In the genomic region with DNA sequence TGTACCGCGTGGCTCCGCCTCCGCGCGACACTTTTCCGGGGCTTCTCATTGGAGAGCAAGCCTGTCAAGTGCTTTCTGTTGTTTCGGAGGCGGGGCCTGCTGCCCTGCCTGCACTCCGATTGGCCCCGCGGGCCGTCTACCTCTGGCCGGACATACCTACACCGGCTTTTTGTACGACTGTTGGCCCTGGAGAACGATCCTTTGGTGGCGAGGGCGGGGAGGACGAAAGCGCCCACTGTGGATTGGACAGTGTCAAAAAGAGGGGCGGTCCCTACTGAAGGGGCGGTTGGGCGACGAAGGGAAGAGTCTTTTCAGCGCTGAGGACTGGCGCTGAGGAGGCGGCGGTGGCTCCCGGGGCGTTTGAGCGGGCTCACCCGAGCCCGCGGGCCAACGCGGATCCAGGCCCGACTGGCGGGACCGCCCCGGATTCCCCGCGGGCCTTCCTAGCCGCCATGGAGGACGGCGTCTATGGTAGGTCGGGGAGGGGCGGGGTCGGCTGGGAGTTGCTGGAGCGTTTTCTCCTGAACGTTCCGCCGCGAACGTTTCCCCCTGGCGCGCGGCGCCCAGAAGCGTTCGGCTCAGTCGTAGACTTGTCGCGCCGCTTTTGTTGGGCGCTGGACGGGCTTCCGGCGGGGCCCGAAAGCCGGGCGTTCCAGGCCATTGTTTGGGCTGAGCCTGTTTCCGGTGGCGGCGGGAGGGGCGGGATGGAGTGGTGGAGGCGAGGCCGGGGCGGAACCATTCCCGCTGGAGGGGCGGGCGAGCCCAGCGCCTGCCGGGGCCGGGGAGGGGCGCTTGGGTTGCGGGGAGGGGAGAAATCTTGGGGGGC, we compare ENCODE assay signal across 8 cellular contexts. TPM values are rescaled to one million over a fixed set of nuclear protein-coding genes. Genes with fewer than 3 reads are reported as not detected.
DNase-seq lines count a peak whose midpoint lies in the region; ATAC-seq and TF ChIP-seq lines count a peak whose summit lies in the region.

A gene with protein sequence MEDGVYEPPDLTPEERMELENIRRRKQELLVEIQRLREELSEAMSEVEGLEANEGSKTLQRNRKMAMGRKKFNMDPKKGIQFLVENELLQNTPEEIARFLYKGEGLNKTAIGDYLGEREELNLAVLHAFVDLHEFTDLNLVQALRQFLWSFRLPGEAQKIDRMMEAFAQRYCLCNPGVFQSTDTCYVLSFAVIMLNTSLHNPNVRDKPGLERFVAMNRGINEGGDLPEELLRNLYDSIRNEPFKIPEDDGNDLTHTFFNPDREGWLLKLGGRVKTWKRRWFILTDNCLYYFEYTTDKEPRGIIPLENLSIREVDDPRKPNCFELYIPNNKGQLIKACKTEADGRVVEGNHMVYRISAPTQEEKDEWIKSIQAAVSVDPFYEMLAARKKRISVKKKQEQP (plus strand): TSS at position 314 of the 826 bp plus-strand sequence. CDS start 139 bp downstream, at position 453.

- H3K79me1 ChIP-seq in H9 (ENCODE audit: insufficient read depth, low read depth, low read length, poor library complexity, severe bottlenecking): peaks cover 2% of the 10 kb centered on the region

- H3K4ac ChIP-seq in H9 (ENCODE audit: low read depth, low read length): peak within 1 kb of the TSS; percentile 57; the same call in 1 of the 2 replicates

- H3K23me2 ChIP-seq in H9 (ENCODE audit: insufficient read length, low read depth, low read length, poor library complexity, severe bottlenecking): no peaks in the 10 kb centered on the region

- ATAC-seq in stimulated activated naive CD8-positive, alpha-beta T cell treated with anti-CD3 and anti-CD28 coated beads, Interleukin-15, amount 100 ng/mL, for 72 hours: peak; percentile 95

- no peak within 1 kb of the TSS for H2BK5ac ChIP-seq in H9 (ENCODE audit: insufficient read length, low read length)

- H2BK15ac ChIP-seq in H9 (ENCODE audit: low read depth, low read length): no peak within 1 kb of the TSS

- H2BK12ac ChIP-seq in H9 (ENCODE audit: insufficient read length, low read depth, low read length): no peak within 1 kb of the TSS

- no peak within 1 kb of the TSS for H3T11ph ChIP-seq in H9 (ENCODE audit: low read length)

- H3K23ac ChIP-seq in H9 (ENCODE audit: insufficient read length, low read depth, low read length): no peak within 1 kb of the TSS

- H4K91ac ChIP-seq in H9 (ENCODE audit: insufficient read length, low read depth, low read length): no peak within 1 kb of the TSS

- no peak within 1 kb of the TSS for H3K27ac ChIP-seq in H9 (ENCODE audit: insufficient read length, low read depth, low read length)

- DNase-seq in ELF-1 (ENCODE audit: low read depth, low spot score) (peak; percentile 100), H9 (peak; percentile 100), M059J (ENCODE audit: low read depth) (peak; percentile 100), SHP77 (lab: John Stamatoyannopoulos, UW) (peak; percentile 99), fibroblast of pulmonary artery (ENCODE audit: low read depth) (peak; percentile 100)
- DNase-seq in activated effector memory CD4-positive, alpha-beta T cell treated with Interleukin-2 at 50 U/mL for 16 hours: peak; percentile 100
- peak; percentile 99 to 100 for DNase-seq in stimulated activated naive CD8-positive, alpha-beta T cell treated with anti-CD3 and anti-CD28 coated beads, Interleukin-15, amount 100 ng/mL, for 72 hours

- peak within 1 kb of the TSS; percentile 85 for H3K9ac ChIP-seq in H9 (ENCODE audit: extremely low read depth, insufficient read length, low read length)

- H3K4me3 Mint-ChIP-seq in H9: peak within 1 kb of the TSS; percentile 84 to 95
- peak within 1 kb of the TSS; percentile 91 to 94 (median 93) for H3K4me3 Mint-ChIP-seq in nephron
- peak within 1 kb of the TSS; percentile 88 to 95 for H3K4me3 Mint-ChIP-seq in stimulated activated naive CD8-positive, alpha-beta T cell treated with anti-CD3 and anti-CD28 coated beads, Interleukin-15, amount 100 ng/mL, for 72 hours

- H3K18ac ChIP-seq in H9 (ENCODE audit: insufficient read length, low read depth, low read length): peak within 1 kb of the TSS; percentile 96

- H4K8ac ChIP-seq in H9 (replicated peaks; ENCODE audit: insufficient read length, low read depth, low read length): no peak within 1 kb of the TSS

- H4K5ac ChIP-seq in H9 (ENCODE audit: insufficient read length, low read depth, low read length): no peak within 1 kb of the TSS

- no peak within 1 kb of the TSS for H3K56ac ChIP-seq in H9 (ENCODE audit: insufficient read length, low read depth, low read length)

- H3K27ac Mint-ChIP-seq in H9 (peak within 1 kb of the TSS; percentile 98 to 99 (median 98)), nephron (peak within 1 kb of the TSS; percentile 90 to 99 (median 96))
- H3K27ac Mint-ChIP-seq in stimulated activated naive CD8-positive, alpha-beta T cell treated with anti-CD3 and anti-CD28 coated beads, Interleukin-15, amount 100 ng/mL, for 72 hours: peak within 1 kb of the TSS; percentile 96 to 97

- no peak for TF ChIP-seq CTCF in H9 (conservative IDR thresholded peaks at IDR 0.05)
- no peak for TF ChIP-seq CTCF in fibroblast of pulmonary artery (IDR thresholded peaks at IDR 0.05; ENCODE audit: low read length, missing control alignments)
- TF ChIP-seq CTCF in nephron (IDR thresholded peaks at IDR 0.05; ENCODE audit: unreplicated experiment in 3 of 3): no peak

- H2BK120ac ChIP-seq in H9 (ENCODE audit: low read depth, low read length, poor library complexity, severe bottlenecking): no peak within 1 kb of the TSS

- no peak within 1 kb of the TSS for H2AFZ ChIP-seq in H9 (ENCODE audit: low read length)

- H4K20me1 ChIP-seq in H9 (ENCODE audit: control insufficient read depth, insufficient read depth, insufficient read length): no peaks in the 10 kb centered on the region

- H3K9me3 ChIP-seq in H9 (ENCODE audit: control insufficient read depth, low read depth, low read length): no peaks in the 10 kb centered on the region

- H2BK20ac ChIP-seq in H9 (ENCODE audit: low read depth, low read length, poor library complexity, severe bottlenecking): no peak within 1 kb of the TSS

- H3K36me3 Mint-ChIP-seq in H9 (ENCODE audit: insufficient read depth in 1 of 3, low read depth in 3 of 3) (peaks cover 32 to 44% (median 43%) of the 10 kb centered on the region in 3 experiments), nephron (ENCODE audit: low read depth) (peaks cover 42% of the 10 kb centered on the region)

- H3K14ac ChIP-seq in H9 (ENCODE audit: insufficient read depth, low read length): peak within 1 kb of the TSS; percentile 98

- H3K4me3 ChIP-seq in fibroblast of pulmonary artery (replicated peaks; ENCODE audit: low read depth, low read length): peak within 1 kb of the TSS; percentile 92

- H3K27me3 Mint-ChIP-seq in H9 (ENCODE audit: low read depth) (peaks cover 5% of the 10 kb centered on the region), nephron (ENCODE audit: low read depth) (no peaks in the 10 kb centered on the region)
- H3K27me3 Mint-ChIP-seq in stimulated activated naive CD8-positive, alpha-beta T cell treated with anti-CD3 and anti-CD28 coated beads, Interleukin-15, amount 100 ng/mL, for 72 hours: no peaks in the 10 kb centered on the region

- no peaks in the 10 kb centered on the region for H3K4me1 ChIP-seq in H9 (ENCODE audit: insufficient read depth, low read length)

- no peak within 1 kb of the TSS for H2AK5ac ChIP-seq in H9 (ENCODE audit: insufficient read length, low read length)

- no CpG with 5 or more reads among the region's 87 CpGs for WGBS in H9 (ENCODE audit: extremely low coverage, insufficient read length, low lambda C conversion rate)

- H3K27me3 ChIP-seq in H9 (ENCODE audit: insufficient read depth, low read length): no peaks in the 10 kb centered on the region

- H3K9me3 Mint-ChIP-seq in H9: no peaks in the 10 kb centered on the region; a peak in 2 of 5 replicates
- H3K9me3 Mint-ChIP-seq in nephron: no peaks in the 10 kb centered on the region
- H3K9me3 Mint-ChIP-seq in stimulated activated naive CD8-positive, alpha-beta T cell treated with anti-CD3 and anti-CD28 coated beads, Interleukin-15, amount 100 ng/mL, for 72 hours: no peaks in the 10 kb centered on the region

- H3K4me1 Mint-ChIP-seq in H9 (peaks cover 6 to 16% of the 10 kb centered on the region in 2 experiments), nephron (peaks cover 12% of the 10 kb centered on the region)
- peaks cover 44% of the 10 kb centered on the region for H3K4me1 Mint-ChIP-seq in stimulated activated naive CD8-positive, alpha-beta T cell treated with anti-CD3 and anti-CD28 coated beads, Interleukin-15, amount 100 ng/mL, for 72 hours

- H3K79me2 ChIP-seq in H9 (ENCODE audit: insufficient read depth, low read length): no peaks in the 10 kb centered on the region; the same call in 1 of the 2 replicates

- H3K4me2 ChIP-seq in H9 (ENCODE audit: insufficient read depth, insufficient read length, low read length): peak within 1 kb of the TSS; percentile 52

RNA-seq across cellular contexts. Expression of the gene that starts here (rescaled TPM):
- 97.1 and 103 TPM in 2 replicates for total RNA-seq in H9 (2021)
- total RNA-seq in M059J (2014; rRNA removed; shearing (Covaris generic)): 33.5 and 63.4 TPM in 2 replicates
